34 cellular contexts compared by ENCODE assay signal in genomic region chr12:18108611-18109010, GRCh38. TPM values are rescaled to one million over a fixed set of nuclear protein-coding genes. Genes with fewer than 3 reads are reported as not detected.
"Had no signal": no experiment of that assay in that cellular context is flagged by ENCODE, and none has a peak within 500 bp of the region (broad histone marks: within the 10 kb centered on the region; RNA-seq: fewer than 3 reads in every experiment).

No MANE protein-coding gene starts in this region.

- H3K27ac ChIP-seq: ascending aorta, breast epithelium, SJCRH30, SK-N-MC, WERI-Rb-1 had no signal

- DNase-seq: activated CD4-positive, alpha-beta T cell treated with anti-CD3 and anti-CD28 coated beads for 1 hour; activated CD4-positive, alpha-beta T cell treated with anti-CD3 and anti-CD28 coated beads for 48 hours; activated CD4-positive, alpha-beta T cell treated with anti-CD3 and anti-CD28 coated beads, Interleukin-2, amount 50 U/mL, for 4 hours; activated CD4-positive, CD25-positive, alpha-beta regulatory T cell; activated CD8-positive, alpha-beta T cell treated with anti-CD3 and anti-CD28 coated beads for 36 hours; activated effector memory CD4-positive, alpha-beta T cell treated with anti-CD3 and anti-CD28 coated beads, Interleukin-2, amount 50 U/mL, for 16 hours; activated naive CD4-positive, alpha-beta T cell; activated naive CD8-positive, alpha-beta T cell treated with anti-CD3 and anti-CD28 coated beads, Interleukin-2, amount 10 ng/mL, durations not matched to agents 7 days and 5 days; activated T-cell treated with anti-CD3 and anti-CD28 coated beads, Interleukin-2, amount 50 U/mL, for 1 hour; activated T-cell treated with anti-CD3 and anti-CD28 coated beads, Interleukin-2, amount 50 U/mL, for 72 hours; amygdala; Kasumi-1; MG63; NCI-H1048; NCI-H1105 treated with DMSO at 0.1 percent for 48 hours; NCI-H1436; NCI-H1694 treated with DMSO at 0.1 percent for 48 hours; NCI-H2029; NCI-H345; NCI-H524 treated with DMSO at 0.1 percent for 48 hours; SHP77; SJCRH30; T1000; WERI-Rb-1 had no signal

- H3K9me3 ChIP-seq: ascending aorta, breast epithelium, MG63, SJCRH30 had no signal

- ATAC-seq: activated CD8-positive, alpha-beta T cell treated with anti-CD3 and anti-CD28 coated beads for 36 hours; activated T-cell treated with anti-CD3 and anti-CD28 coated beads, Interleukin-2, amount 50 U/mL, for 72 hours; activated T-helper 17 cell treated with anti-CD3 and anti-CD28 coated beads, Interleukin-2, amount 50 U/mL, for 72 hours; Panc1 had no signal

- H3K27me3 ChIP-seq: ascending aorta, breast epithelium, MG63, SJCRH30 had no signal

- H3K4me3 ChIP-seq: ascending aorta, breast epithelium, MG63, SJCRH30, SK-N-MC had no signal

- H3K4me1 ChIP-seq: ascending aorta, breast epithelium, SJCRH30 had no signal

- H3K36me3 ChIP-seq: ascending aorta, breast epithelium, MG63, SJCRH30, WERI-Rb-1 had no signal

RNA-seq across cellular contexts. Expression of gene RERGL, which starts 18.6 kb away (rescaled TPM):
- total RNA-seq: activated CD8-positive, alpha-beta memory T cell treated with anti-CD3 and anti-CD28 coated beads for 36 hours; activated CD8-positive, alpha-beta T cell treated with anti-CD3 and anti-CD28 coated beads for 36 hours; activated naive CD8-positive, alpha-beta T cell treated with anti-CD3 and anti-CD28 coated beads, Interleukin-2, amount 10 ng/mL, durations not matched to agents 7 days and 5 days; activated T-cell treated with anti-CD3 and anti-CD28 coated beads, Interleukin-2, amount 50 U/mL, for 72 hours; activated T-helper 17 cell treated with anti-CD3 and anti-CD28 coated beads, Interleukin-2, amount 50 U/mL, for 72 hours; NCI-H460; RPMI7951; SJCRH30; T-helper 1 cell treated with Interleukin-12 subunit alpha and Interleukin-12 subunit beta and Interleukin-4 antibody, amounts not matched to agents 30 ng/mL and 1 ng/mL, for 36 hours; T-helper 2 cell treated with Interferon-gamma antibody and Interleukin-4, amounts not matched to agents 100 ng/mL and 5 ng/mL, for 36 hours had no signal
